ENCODE assay signal across 18 cellular contexts in the genomic region with DNA sequence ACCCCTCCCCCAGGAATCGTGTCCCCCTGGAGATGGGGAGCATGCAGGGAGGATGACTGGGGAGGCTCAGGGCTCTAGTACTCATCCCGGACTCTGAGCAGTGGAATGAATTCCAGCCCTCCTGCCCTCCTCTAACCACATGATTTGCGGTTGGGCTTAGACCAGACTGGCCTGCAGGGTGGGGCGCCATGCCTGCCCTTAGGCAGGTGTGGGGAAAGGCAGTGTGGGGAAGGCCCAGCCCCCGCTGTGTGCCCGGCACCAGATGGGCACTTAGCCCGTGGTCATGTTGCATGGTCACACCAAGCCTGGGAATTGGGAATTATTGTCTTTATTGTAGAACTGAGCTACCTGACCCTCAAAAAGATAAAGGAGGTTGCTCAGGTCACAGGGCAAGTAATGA.
DNase-seq lines count a peak whose midpoint lies in the region; ATAC-seq and TF ChIP-seq lines count a peak whose summit lies in the region.
"Had no signal": no experiment of that assay in that cellular context is flagged by ENCODE, and none has a peak within 500 bp of the region (broad histone marks: within the 10 kb centered on the region; RNA-seq: fewer than 3 reads in every experiment).

No MANE protein-coding gene starts in this region.

- no peaks in the 10 kb centered on the region for H3K9me3 ChIP-seq in HEK293 (ENCODE audit: control insufficient read depth, insufficient read depth, low read depth, low read length)
- H3K9me3 ChIP-seq in RWPE2 (ENCODE audit: severe bottlenecking), result no peaks in the 10 kb centered on the region
- no peaks in the 10 kb centered on the region for H3K9me3 ChIP-seq in lower lobe of right lung
- H3K9me3 ChIP-seq: BE2C had no signal

- H3K4me3 ChIP-seq in HEK293 (ENCODE audit: low read depth, low read length) (no peak overlapping the region), RWPE2 (ENCODE audit: severe bottlenecking) (no peak overlapping the region), lower lobe of right lung (no peak overlapping the region)
- H3K4me3 ChIP-seq: SK-N-MC had no signal

- CTCF ChIA-PET in HEK293 (lab: Yijun Ruan, JAX), result interaction anchor here (0.6 kb wide), 2 partner anchors 226 to 1574 kb away, joined by 3 to 6 read pairs; no protein-coding TSS in a partner anchor

- intact Hi-C loops in lower lobe of right lung (cut with DNase I), result no loop called here

- DNase-seq in RWPE2 (ENCODE audit: low spot score) (no peak), lower lobe of right lung (no peak)
- no peak for DNase-seq in activated CD4-positive, alpha-beta T cell treated with anti-CD3 and anti-CD28 coated beads for 48 hours
- DNase-seq: BE2C; CD8-positive, alpha-beta T cell; GF-D8; H7; NCI-H1930; NCI-H2171; NCI-H446 treated with DMSO at 0.1 percent for 48 hours; NCI-H748 treated with DMSO at 0.1 percent for 48 hours; Right ventricle myocardium superior; T-cell had no signal

- POLR2A ChIA-PET in HEK293 (lab: Yijun Ruan, JAX), result no interaction called here

- no peaks in the 10 kb centered on the region for H3K4me1 ChIP-seq in HEK293 (ENCODE audit: control insufficient read depth, insufficient read depth, low read length)
- H3K4me1 ChIP-seq in RWPE2 (ENCODE audit: insufficient read depth, poor library complexity, severe bottlenecking), result no peaks in the 10 kb centered on the region
- H3K4me1 ChIP-seq in lower lobe of right lung, result no peaks in the 10 kb centered on the region
- H3K4me1 ChIP-seq: BE2C had no signal

- TF ChIP-seq CTCF in HEK293 (tag by site-specific recombination; IDR thresholded peaks at IDR 0.05) (no peak), RWPE2 (IDR thresholded peaks at IDR 0.05; ENCODE audit: poor library complexity, severe bottlenecking) (no peak), lower lobe of right lung (IDR thresholded peaks at IDR 0.05) (no peak)

- peaks cover 15% of the 10 kb centered on the region for H3K27me3 ChIP-seq in RWPE2 (ENCODE audit: insufficient read depth, poor library complexity, severe bottlenecking)
- peaks cover 6% of the 10 kb centered on the region for H3K27me3 ChIP-seq in lower lobe of right lung (ENCODE audit: low read depth)
- H3K27me3 ChIP-seq: BE2C had no signal

- ATAC-seq in RWPE2 (ENCODE audit: low read depth), result peak; percentile 32; the same call in 1 of the 3 replicates
- peak; percentile 23 to 26 for ATAC-seq in lower lobe of right lung
- ATAC-seq in GM21723 (IDR thresholded peaks at IDR 0.05; ENCODE audit: unreplicated experiment), result no peak
- ATAC-seq in HG02588 (IDR thresholded peaks at IDR 0.05; ENCODE audit: unreplicated experiment), result no peak
- no peak for ATAC-seq in HG03378 (IDR thresholded peaks at IDR 0.05; ENCODE audit: unreplicated experiment)
- ATAC-seq: CD8-positive, alpha-beta T cell; T-cell had no signal

- no peak overlapping the region for H3K27ac ChIP-seq in HEK293 (ENCODE audit: extremely low read depth, low read depth, low read length)
- H3K27ac ChIP-seq in RWPE2 (ENCODE audit: poor library complexity, severe bottlenecking), result no peak overlapping the region
- no peak overlapping the region for H3K27ac ChIP-seq in lower lobe of right lung
- H3K27ac ChIP-seq: SK-N-MC had no signal

- no peaks in the 10 kb centered on the region for H3K36me3 ChIP-seq in HEK293 (ENCODE audit: control insufficient read depth in 2 of 2, insufficient read depth in 1 of 2, low read length in 2 of 2)
- H3K36me3 ChIP-seq in RWPE2 (ENCODE audit: low read depth), result no peaks in the 10 kb centered on the region
- no peaks in the 10 kb centered on the region for H3K36me3 ChIP-seq in lower lobe of right lung
- H3K36me3 ChIP-seq: BE2C had no signal

TF ChIP-seq in HEK293, 187 proteins besides CTCF, POLR2A, EP300 and RAD21:
- TF ChIP-seq, protein P1, sequence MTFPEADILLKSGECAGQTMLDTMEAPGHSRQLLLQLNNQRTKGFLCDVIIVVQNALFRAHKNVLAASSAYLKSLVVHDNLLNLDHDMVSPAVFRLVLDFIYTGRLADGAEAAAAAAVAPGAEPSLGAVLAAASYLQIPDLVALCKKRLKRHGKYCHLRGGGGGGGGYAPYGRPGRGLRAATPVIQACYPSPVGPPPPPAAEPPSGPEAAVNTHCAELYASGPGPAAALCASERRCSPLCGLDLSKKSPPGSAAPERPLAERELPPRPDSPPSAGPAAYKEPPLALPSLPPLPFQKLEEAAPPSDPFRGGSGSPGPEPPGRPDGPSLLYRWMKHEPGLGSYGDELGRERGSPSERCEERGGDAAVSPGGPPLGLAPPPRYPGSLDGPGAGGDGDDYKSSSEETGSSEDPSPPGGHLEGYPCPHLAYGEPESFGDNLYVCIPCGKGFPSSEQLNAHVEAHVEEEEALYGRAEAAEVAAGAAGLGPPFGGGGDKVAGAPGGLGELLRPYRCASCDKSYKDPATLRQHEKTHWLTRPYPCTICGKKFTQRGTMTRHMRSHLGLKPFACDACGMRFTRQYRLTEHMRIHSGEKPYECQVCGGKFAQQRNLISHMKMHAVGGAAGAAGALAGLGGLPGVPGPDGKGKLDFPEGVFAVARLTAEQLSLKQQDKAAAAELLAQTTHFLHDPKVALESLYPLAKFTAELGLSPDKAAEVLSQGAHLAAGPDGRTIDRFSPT (tag by site-specific recombination; IDR thresholded peaks at IDR 0.05), result no peak
- TF ChIP-seq, protein P2, sequence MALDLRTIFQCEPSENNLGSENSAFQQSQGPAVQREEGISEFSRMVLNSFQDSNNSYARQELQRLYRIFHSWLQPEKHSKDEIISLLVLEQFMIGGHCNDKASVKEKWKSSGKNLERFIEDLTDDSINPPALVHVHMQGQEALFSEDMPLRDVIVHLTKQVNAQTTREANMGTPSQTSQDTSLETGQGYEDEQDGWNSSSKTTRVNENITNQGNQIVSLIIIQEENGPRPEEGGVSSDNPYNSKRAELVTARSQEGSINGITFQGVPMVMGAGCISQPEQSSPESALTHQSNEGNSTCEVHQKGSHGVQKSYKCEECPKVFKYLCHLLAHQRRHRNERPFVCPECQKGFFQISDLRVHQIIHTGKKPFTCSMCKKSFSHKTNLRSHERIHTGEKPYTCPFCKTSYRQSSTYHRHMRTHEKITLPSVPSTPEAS (tag by site-specific recombination; IDR thresholded peaks at IDR 0.05), result no peak
- TF ChIP-seq ZBTB8A (tag by site-specific recombination; IDR thresholded peaks at IDR 0.05) (peak; percentile 27; the same call in 1 of the 2 replicates), ZFP37 (tag by site-specific recombination; IDR thresholded peaks at IDR 0.05) (no peak)
- TF ChIP-seq, protein P3, sequence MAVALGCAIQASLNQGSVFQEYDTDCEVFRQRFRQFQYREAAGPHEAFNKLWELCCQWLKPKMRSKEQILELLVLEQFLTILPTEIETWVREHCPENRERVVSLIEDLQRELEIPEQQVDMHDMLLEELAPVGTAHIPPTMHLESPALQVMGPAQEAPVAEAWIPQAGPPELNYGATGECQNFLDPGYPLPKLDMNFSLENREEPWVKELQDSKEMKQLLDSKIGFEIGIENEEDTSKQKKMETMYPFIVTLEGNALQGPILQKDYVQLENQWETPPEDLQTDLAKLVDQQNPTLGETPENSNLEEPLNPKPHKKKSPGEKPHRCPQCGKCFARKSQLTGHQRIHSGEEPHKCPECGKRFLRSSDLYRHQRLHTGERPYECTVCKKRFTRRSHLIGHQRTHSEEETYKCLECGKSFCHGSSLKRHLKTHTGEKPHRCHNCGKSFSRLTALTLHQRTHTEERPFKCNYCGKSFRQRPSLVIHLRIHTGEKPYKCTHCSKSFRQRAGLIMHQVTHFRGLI (tag by site-specific recombination; IDR thresholded peaks at IDR 0.05), result peak; percentile 94

Comparison
In these comparisons a context has a peak if more than half of its experiments do, and no peak if none do; other contexts are left out.
1. ATAC-seq: peak in RWPE2 (single experiment) and lower lobe of right lung (2 of 2); none in GM21723 (single experiment), HG02588 (single experiment) and HG03378 (single experiment).